29 cellular contexts compared by ENCODE assay signal in the genomic region with DNA sequence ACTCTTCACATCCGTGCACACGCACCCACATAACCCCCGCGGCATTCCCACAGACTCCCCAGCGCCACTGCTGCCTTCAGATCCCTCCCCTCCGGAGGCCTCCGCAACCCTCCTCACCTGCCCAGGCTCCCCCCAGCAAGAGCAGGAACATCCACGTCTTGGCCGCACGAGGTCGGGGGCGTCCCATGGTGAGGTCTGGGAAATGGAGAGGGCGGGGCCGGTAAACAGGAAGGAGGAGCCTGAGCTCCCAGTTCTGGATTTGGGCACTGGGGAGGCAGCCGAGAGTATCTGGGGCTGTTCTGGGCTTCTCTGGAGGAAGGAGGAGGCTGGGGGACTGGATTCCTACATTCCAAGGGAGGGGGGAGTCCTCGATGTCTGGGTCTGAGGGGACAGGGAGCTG. TPM values are rescaled to one million over a fixed set of nuclear protein-coding genes. Genes with fewer than 3 reads are reported as not detected.
DNase-seq lines count a peak whose midpoint lies in the region; ATAC-seq, FAIRE-seq and TF ChIP-seq lines count a peak whose summit lies in the region.
"Had no signal": no experiment of that assay in that cellular context is flagged by ENCODE, and none has a peak within 500 bp of the region (broad histone marks: within the 10 kb centered on the region; RNA-seq: fewer than 3 reads in every experiment).

No MANE protein-coding gene starts in this region.

- H3K9ac ChIP-seq in HUES6 (ENCODE audit: low read length), result no peak overlapping the region
- H3K9ac ChIP-seq in H1 (replicated peaks in 1 of 4; ENCODE audit: extremely low read depth in 1 of 4, low read depth in 3 of 4, low read length in 3 of 4), result no peak overlapping the region
- H3K9ac ChIP-seq: SK-N-SH had no signal

- peak; percentile 23 to 51; a peak in 2 of 4 replicates for TF ChIP-seq RAD21 in H1 (IDR thresholded peaks at IDR 0.05 in 1 of 2, conservative IDR thresholded peaks at IDR 0.05 in 1 of 2; ENCODE audit: low read depth in 2 of 2, low read length in 2 of 2)

- H3K27ac ChIP-seq in HUES6 (ENCODE audit: low read depth, low read length), result no peak overlapping the region
- H3K27ac ChIP-seq in H1 (ENCODE audit: low read depth, low read length), result no peak overlapping the region
- H3K27ac ChIP-seq in skin epidermis, result peak overlapping the region in 18 of 21 experiments; percentile 1 to 85 (median 71)
- H3K27ac ChIP-seq: neutrophil, thoracic aorta, WERI-Rb-1 had no signal

- H3K36me3 ChIP-seq in HUES6 (ENCODE audit: control insufficient read depth, insufficient read depth, low read length) (no peaks in the 10 kb centered on the region), H1 (ENCODE audit: control insufficient read depth in 2 of 4, insufficient read depth in 4 of 4, low read length in 3 of 4) (no peaks in the 10 kb centered on the region), mucosa of descending colon (ENCODE audit: low read depth) (no peaks in the 10 kb centered on the region)
- H3K36me3 ChIP-seq: neutrophil, thoracic aorta, WERI-Rb-1 had no signal

- FAIRE-seq in H1 (lab: Jason Lieb, UNC), result no peak

- no peaks in the 10 kb centered on the region for H3K79me2 ChIP-seq in H1 (ENCODE audit: control insufficient read depth in 1 of 2, insufficient read depth in 2 of 2, low read length in 2 of 2)

- no peak overlapping the region for H2BK120ac ChIP-seq in H1 (replicated peaks; ENCODE audit: low read depth, low read length)

- H2AFZ ChIP-seq in H1 (ENCODE audit: low read length), result peak overlapping the region; percentile 67; the same call in 1 of the 2 replicates

- peak overlapping the region; percentile 78; the same call in 1 of the 2 replicates for H2BK12ac ChIP-seq in H1 (ENCODE audit: low read depth, low read length)

- peak overlapping the region; percentile 34 for H3K4ac ChIP-seq in H1 (replicated peaks; ENCODE audit: insufficient read length, low read depth, low read length)

- 36% methylated on average over 11 of the region's 16 CpGs; no CpG with 5 or more reads in 1 of the 2 experiments for WGBS in H1 (ENCODE audit: extremely low coverage in 1 of 2, insufficient coverage in 1 of 2, insufficient read length in 1 of 2, insufficient replicate concordance in 2 of 2, low coverage in 1 of 2, low lambda C conversion rate in 2 of 2, missing lambda C conversion rate in 1 of 2), 2 experiments

- peak overlapping the region; percentile 73; the same call in 1 of the 2 replicates for H2BK5ac ChIP-seq in H1 (ENCODE audit: low read depth, low read length)

- H3K4me3 ChIP-seq in HUES6 (ENCODE audit: low read depth, low read length) (peak overlapping the region; percentile 59), H1 (ENCODE audit: extremely low read depth in 1 of 4, insufficient read depth in 2 of 4, low read depth in 3 of 4, low read length in 4 of 4) (peak overlapping the region in 2 of 4 experiments; percentile 15 to 29; a peak in 3 of 8 replicates), skin epidermis (peak overlapping the region; percentile 3 to 38 (median 25)), mucosa of descending colon (no peak overlapping the region)
- H3K4me3 ChIP-seq: smooth muscle cell, thoracic aorta had no signal

- H3K4me2 ChIP-seq in H1 (ENCODE audit: insufficient read depth in 1 of 2, low read depth in 2 of 2, low read length in 2 of 2), result peak overlapping the region; percentile 26 to 71
- H3K4me2 ChIP-seq: SK-N-SH, smooth muscle cell had no signal

- POLR2A ChIA-PET in H1 (lab: Charles Lee; ENCODE audit: partially characterized antibody), result interaction anchor here (0.8 to 1.8 kb wide), 4 partner anchors 15 to 26 kb away, joined by 3 to 7 read pairs (median 4); no protein-coding TSS in a partner anchor

- H4K20me1 ChIP-seq in H1 (replicated peaks in 1 of 2; ENCODE audit: control insufficient read depth in 1 of 2, insufficient read depth in 2 of 2, low read length in 2 of 2), result no peaks in the 10 kb centered on the region

- H3K14ac ChIP-seq in H1 (ENCODE audit: insufficient read length), result no peak overlapping the region

- DNase-seq in H1 (ENCODE audit: low read depth in 1 of 2, low spot score in 2 of 2) (peak in 1 of 2 experiments; percentile 67), islet precursor cell (peak; percentile 83), NCI-H1930 (lab: John Stamatoyannopoulos, UW) (no peak), mucosa of descending colon (no peak), NCI-H510A (lab: John Stamatoyannopoulos, UW) (no peak), NCI-H2196 (lab: John Stamatoyannopoulos, UW; ENCODE audit: unreplicated experiment) (no peak)
- DNase-seq: activated naive CD8-positive, alpha-beta T cell treated with anti-CD3 and anti-CD28 coated beads for 36 hours; CD4-positive, alpha-beta T cell; effector memory CD4-positive, alpha-beta T cell; GF-D8; left ventricle myocardium superior; NCI-H1092; NCI-H2081 treated with DMSO at 0.1 percent for 48 hours; NCI-H510A treated with DMSO at 0.1 percent for 48 hours; RPMI8226; SK-N-SH; stimulated activated CD4-positive, alpha-beta T cell treated with anti-CD3 and anti-CD28 coated beads, Interleukin-2, amount 100 ng/mL, for 48 hours; stimulated activated naive CD4-positive, alpha-beta T cell; WERI-Rb-1 had no signal

- intact Hi-C loops in mucosa of descending colon (cut with DNase I, micrococcal nuclease), result no loop called here

- H3K4me1 ChIP-seq in HUES6 (ENCODE audit: control insufficient read depth, insufficient read depth, low read length) (peaks cover 25% of the 10 kb centered on the region), H1 (replicated peaks in 1 of 4; ENCODE audit: control insufficient read depth in 3 of 4, insufficient read depth in 4 of 4, low read length in 3 of 4) (peaks cover 0 to 20% (median 6%) of the 10 kb centered on the region in 4 experiments; a peak in 6 of 7 replicates), mucosa of descending colon (ENCODE audit: low read depth) (no peaks in the 10 kb centered on the region)

- CTCF ChIA-PET in H1 (lab: Charles Lee; ENCODE audit: partially characterized antibody), result interaction anchor here (0.8 to 3.7 kb wide), 9 partner anchors 13 to 97 kb away, joined by 3 to 19 read pairs (median 4); no protein-coding TSS in a partner anchor

- H2AK5ac ChIP-seq in H1 (ENCODE audit: low read depth, low read length), result no peak overlapping the region

- no peak overlapping the region for H3K23ac ChIP-seq in H1 (ENCODE audit: insufficient read length)

- H4K5ac ChIP-seq in H1 (ENCODE audit: insufficient read length, low read depth, low read length), result no peak overlapping the region

- no peak for ATAC-seq in mucosa of descending colon
- ATAC-seq: activated T-helper 17 cell treated with anti-CD3 and anti-CD28 coated beads, Interleukin-2, amount 50 U/mL, for 72 hours; left ventricle myocardium superior had no signal

- no peaks in the 10 kb centered on the region for H3K23me2 ChIP-seq in H1 (ENCODE audit: low read depth, low read length)

- no peak overlapping the region for H4K8ac ChIP-seq in H1 (ENCODE audit: extremely low read depth, insufficient read depth, low read length)

- H3K9me3 ChIP-seq in HUES6 (ENCODE audit: control insufficient read depth, insufficient read depth, low read depth, low read length) (no peaks in the 10 kb centered on the region), H1 (ENCODE audit: insufficient read depth in 2 of 2, low read depth in 1 of 2, low read length in 1 of 2) (no peaks in the 10 kb centered on the region), mucosa of descending colon (no peaks in the 10 kb centered on the region)
- H3K9me3 ChIP-seq: neutrophil, SK-N-SH, thoracic aorta had no signal

- 0 out of 2 replicates have a peak overlapping the region, but pooled peaks have one; percentile 48 for H2BK20ac ChIP-seq in H1 (ENCODE audit: low read length)

- no peaks in the 10 kb centered on the region for H3K79me1 ChIP-seq in H1 (ENCODE audit: low read depth, low read length)

- H4K91ac ChIP-seq in H1 (replicated peaks; ENCODE audit: insufficient read length, low read length), result peak overlapping the region; percentile 26

- peak overlapping the region; percentile 46; the same call in 1 of the 2 replicates for H2BK15ac ChIP-seq in H1 (ENCODE audit: low read length)

- TF ChIP-seq CTCF in H1 (IDR thresholded peaks at IDR 0.05; ENCODE audit: control extremely low read depth in 1 of 3, insufficient read depth in 1 of 3, low read depth in 1 of 3, low read length in 3 of 3), result peak in 1 of 3 experiments; percentile 8; a peak in 1 of 4 replicates
- TF ChIP-seq CTCF in mucosa of descending colon (IDR thresholded peaks at IDR 0.05), result no peak

- H3K27me3 ChIP-seq in HUES6 (ENCODE audit: control insufficient read depth, insufficient read depth, low read length) (peaks cover 29% of the 10 kb centered on the region), H1 (replicated peaks in 1 of 4; ENCODE audit: control insufficient read depth in 3 of 4, extremely low read depth in 1 of 4, insufficient read depth in 3 of 4, low read length in 3 of 4) (no peaks in the 10 kb centered on the region; a peak in 1 of 7 replicates)

- TF ChIP-seq EP300 in H1 (IDR thresholded peaks at IDR 0.05; ENCODE audit: borderline replicate concordance in 1 of 2, low read depth in 2 of 2, low read length in 2 of 2), result no peak

- H3K18ac ChIP-seq in H1 (ENCODE audit: extremely low read depth, low read length), result 0 out of 2 replicates have a peak overlapping the region, but pooled peaks have one; percentile 20

- no peak for TF ChIP-seq POLR2A in H1 (IDR thresholded peaks at IDR 0.05; ENCODE audit: control extremely low read depth in 1 of 2, low read depth in 2 of 2, low read length in 2 of 2)

- H3K56ac ChIP-seq in H1 (replicated peaks; ENCODE audit: insufficient read length, low read depth, low read length), result no peak overlapping the region

RNA-seq across cellular contexts. Expression of a gene that starts 0.4 kb away (rescaled TPM):
- 2.1 and 2.9 TPM in 2 replicates for total RNA-seq in H1 (2021; fragmentation: NEBNext Ultra II Directional; extraction: Animal tissue kit (Norgen Biotek cat#: 25700))
- polyA plus RNA-seq in H1 (2011; rRNA removed), result 3.6 and 7.1 TPM in 2 replicates
- polyA plus RNA-seq in H1 (2011; cell fraction: cytosol; rRNA removed), result 6.5 TPM
- 8.0 TPM for polyA plus RNA-seq in H1 (2011; cell fraction: nucleus; rRNA removed)
- polyA plus RNA-seq in H1 (2012, experiment 1 of 2), result 3.4 to 7.9 TPM (median 5.6 TPM) in 4 replicates
- polyA plus RNA-seq in H1 (2012, experiment 2 of 2), result 4.1 TPM
- polyA plus RNA-seq in H1 (2013, experiment 1 of 2), result 6.8 TPM
- 6.9 TPM for polyA plus RNA-seq in H1 (2013, experiment 2 of 2)
- 3.4 and 3.5 TPM in 2 replicates for polyA minus RNA-seq in H1 (2011; rRNA and poly(A)+ RNA removed)
- polyA minus RNA-seq in H1 (2011; cell fraction: cytosol; rRNA and poly(A)+ RNA removed), result not detected
- polyA minus RNA-seq in H1 (2011; cell fraction: nucleus; rRNA and poly(A)+ RNA removed), result 3.7 TPM
- total RNA-seq in mucosa of descending colon, result not detected
- total RNA-seq: activated naive CD8-positive, alpha-beta T cell treated with anti-CD3 and anti-CD28 coated beads for 36 hours; activated T-helper 17 cell treated with anti-CD3 and anti-CD28 coated beads, Interleukin-2, amount 50 U/mL, for 72 hours; CD4-positive, alpha-beta T cell; cerebellum; fibroblast of lung; glomerular endothelial cell; left ventricle myocardium superior; LHCN-M2; thoracic aorta had no signal
- polyA plus RNA-seq: fibroblast of lung, SK-N-SH, smooth muscle cell had no signal

RNA-seq across cellular contexts. Expression of a gene that starts 17.3 kb away (rescaled TPM):
- 0.55 and 0.73 TPM in 2 replicates for total RNA-seq in H1 (2021; fragmentation: NEBNext Ultra II Directional; extraction: Animal tissue kit (Norgen Biotek cat#: 25700))
- 1.4 and 2.1 TPM in 2 replicates for polyA plus RNA-seq in H1 (2011; rRNA removed)
- polyA plus RNA-seq in H1 (2011; cell fraction: cytosol; rRNA removed), result 1.6 TPM
- 3.5 TPM for polyA plus RNA-seq in H1 (2011; cell fraction: nucleus; rRNA removed)
- polyA plus RNA-seq in H1 (2012, experiment 1 of 2), result 1.0 to 1.7 TPM (median 1.4 TPM) in 4 replicates
- 0.35 TPM for polyA plus RNA-seq in H1 (2012, experiment 2 of 2)
- 0.87 TPM for polyA plus RNA-seq in H1 (2013, experiment 1 of 2)
- polyA plus RNA-seq in H1 (2013, experiment 2 of 2), result 0.90 TPM
- 0.39 and 0.57 TPM in 2 replicates for polyA minus RNA-seq in H1 (2011; rRNA and poly(A)+ RNA removed)
- 1.3 TPM for polyA minus RNA-seq in H1 (2011; cell fraction: cytosol; rRNA and poly(A)+ RNA removed)
- 1.3 TPM for polyA minus RNA-seq in H1 (2011; cell fraction: nucleus; rRNA and poly(A)+ RNA removed)
- not detected for total RNA-seq in mucosa of descending colon
- total RNA-seq: activated naive CD8-positive, alpha-beta T cell treated with anti-CD3 and anti-CD28 coated beads for 36 hours; activated T-helper 17 cell treated with anti-CD3 and anti-CD28 coated beads, Interleukin-2, amount 50 U/mL, for 72 hours; CD4-positive, alpha-beta T cell; cerebellum; fibroblast of lung; glomerular endothelial cell; left ventricle myocardium superior; LHCN-M2; smooth muscle cell; thoracic aorta had no signal
- polyA plus RNA-seq: fibroblast of lung, SK-N-SH had no signal

RNA-seq across cellular contexts. Expression of a gene that starts 18.5 kb away (rescaled TPM):
- 4.5 and 4.8 TPM in 2 replicates for total RNA-seq in H1 (2021; fragmentation: NEBNext Ultra II Directional; extraction: Animal tissue kit (Norgen Biotek cat#: 25700))
- 9.7 and 12.4 TPM in 2 replicates for polyA plus RNA-seq in H1 (2011; rRNA removed)
- 6.7 TPM for polyA plus RNA-seq in H1 (2011; cell fraction: cytosol; rRNA removed)
- polyA plus RNA-seq in H1 (2011; cell fraction: nucleus; rRNA removed), result 10.1 TPM
- polyA plus RNA-seq in H1 (2012, experiment 1 of 2), result 3.2 to 8.2 TPM (median 5.5 TPM) in 4 replicates
- polyA plus RNA-seq in H1 (2012, experiment 2 of 2), result 4.7 TPM
- 6.3 TPM for polyA plus RNA-seq in H1 (2013, experiment 1 of 2)
- polyA plus RNA-seq in H1 (2013, experiment 2 of 2), result 7.3 TPM
- polyA minus RNA-seq in H1 (2011; rRNA and poly(A)+ RNA removed), result 2.9 and 6.9 TPM in 2 replicates
- 4.3 TPM for polyA minus RNA-seq in H1 (2011; cell fraction: cytosol; rRNA and poly(A)+ RNA removed)
- polyA minus RNA-seq in H1 (2011; cell fraction: nucleus; rRNA and poly(A)+ RNA removed), result 4.5 TPM
- total RNA-seq in mucosa of descending colon, result under 1 TPM; 0.58 to 0.93 (median 0.76) TPM
- total RNA-seq: activated naive CD8-positive, alpha-beta T cell treated with anti-CD3 and anti-CD28 coated beads for 36 hours; activated T-helper 17 cell treated with anti-CD3 and anti-CD28 coated beads, Interleukin-2, amount 50 U/mL, for 72 hours; CD4-positive, alpha-beta T cell; fibroblast of lung; glomerular endothelial cell; LHCN-M2; thoracic aorta had no signal
- polyA plus RNA-seq: SK-N-SH had no signal

RNA-seq across cellular contexts. Expression of a gene that starts 25.4 kb away (rescaled TPM):
- total RNA-seq in H1 (2021; fragmentation: NEBNext Ultra II Directional; extraction: Animal tissue kit (Norgen Biotek cat#: 25700)), result not detected in 2 replicates
- 0.38 and 0.45 TPM in 2 replicates for polyA plus RNA-seq in H1 (2011; rRNA removed)
- 0.37 TPM for polyA plus RNA-seq in H1 (2011; cell fraction: cytosol; rRNA removed)
- 0.27 TPM for polyA plus RNA-seq in H1 (2011; cell fraction: nucleus; rRNA removed)
- 0.46 to 0.79 TPM (median 0.54 TPM) in 3 of 4 replicates, not detected in the other for polyA plus RNA-seq in H1 (2012, experiment 1 of 2)
- polyA plus RNA-seq in H1 (2012, experiment 2 of 2), result 0.43 TPM
- 0.39 TPM for polyA plus RNA-seq in H1 (2013, experiment 1 of 2)
- polyA plus RNA-seq in H1 (2013, experiment 2 of 2), result 0.26 TPM
- not detected in 2 replicates for polyA minus RNA-seq in H1 (2011; rRNA and poly(A)+ RNA removed)
- polyA minus RNA-seq in H1 (2011; cell fraction: cytosol; rRNA and poly(A)+ RNA removed), result not detected
- not detected for polyA minus RNA-seq in H1 (2011; cell fraction: nucleus; rRNA and poly(A)+ RNA removed)
- total RNA-seq in mucosa of descending colon, result 1 to 10 TPM in 1 of 3 donors, under 1 TPM in 2; 0.38 to 1.0 (median 0.72) TPM
- total RNA-seq: activated naive CD8-positive, alpha-beta T cell treated with anti-CD3 and anti-CD28 coated beads for 36 hours; activated T-helper 17 cell treated with anti-CD3 and anti-CD28 coated beads, Interleukin-2, amount 50 U/mL, for 72 hours; CD4-positive, alpha-beta T cell; cerebellum; fibroblast of lung; glomerular endothelial cell; LHCN-M2 had no signal
- polyA plus RNA-seq: fibroblast of lung, SK-N-SH had no signal

RNA-seq across cellular contexts. Expression of a gene that starts 31.6 kb away (rescaled TPM):
- total RNA-seq in H1 (2021; fragmentation: NEBNext Ultra II Directional; extraction: Animal tissue kit (Norgen Biotek cat#: 25700)), result 0.55 and 0.69 TPM in 2 replicates
- polyA plus RNA-seq in H1 (2011; rRNA removed), result 2.6 and 3.2 TPM in 2 replicates
- polyA plus RNA-seq in H1 (2011; cell fraction: cytosol; rRNA removed), result 2.5 TPM
- polyA plus RNA-seq in H1 (2011; cell fraction: nucleus; rRNA removed), result 1.7 TPM
- 1.3 to 2.5 TPM (median 2.3 TPM) in 4 replicates for polyA plus RNA-seq in H1 (2012, experiment 1 of 2)
- 2.4 TPM for polyA plus RNA-seq in H1 (2012, experiment 2 of 2)
- 1.4 TPM for polyA plus RNA-seq in H1 (2013, experiment 1 of 2)
- 1.8 TPM for polyA plus RNA-seq in H1 (2013, experiment 2 of 2)
- polyA minus RNA-seq in H1 (2011; rRNA and poly(A)+ RNA removed), result 1.3 and 2.0 TPM in 2 replicates
- polyA minus RNA-seq in H1 (2011; cell fraction: cytosol; rRNA and poly(A)+ RNA removed), result not detected
- 0.60 TPM for polyA minus RNA-seq in H1 (2011; cell fraction: nucleus; rRNA and poly(A)+ RNA removed)
- total RNA-seq in mucosa of descending colon, result not detected
- total RNA-seq: activated naive CD8-positive, alpha-beta T cell treated with anti-CD3 and anti-CD28 coated beads for 36 hours; activated T-helper 17 cell treated with anti-CD3 and anti-CD28 coated beads, Interleukin-2, amount 50 U/mL, for 72 hours; CD4-positive, alpha-beta T cell; cerebellum; fibroblast of lung; glomerular endothelial cell; left ventricle myocardium superior; LHCN-M2; thoracic aorta had no signal
- polyA plus RNA-seq: fibroblast of lung, SK-N-SH had no signal

Comparison
In these comparisons a context has a peak if more than half of its experiments do, and no peak if none do; other contexts are left out.
1. H3K27ac ChIP-seq: peak in skin epidermis (18 of 21); none in HUES6 (single experiment) and H1 (single experiment).